1 cellular context compared by ENCODE assay signal in genomic region chr1:93080424-93080823, GRCh38.
A peak's percentile ranks its signal among the peaks of the same experiment; 100 is the strongest.
TF ChIP-seq lines count a peak whose summit lies in the region.

No MANE protein-coding gene starts in this region.

TF ChIP-seq in GM12878, 131 proteins besides CTCF, POLR2A, EP300 and RAD21 (continued from another document and continues in another):
- TF ChIP-seq CHD2 (IDR thresholded peaks at IDR 0.05; ENCODE audit: borderline replicate concordance, low read depth, low read length): no peak
- no peak for TF ChIP-seq IRF5 (IDR thresholded peaks at IDR 0.05; ENCODE audit: borderline replicate concordance)
- TF ChIP-seq TARDBP (IDR thresholded peaks at IDR 0.05; ENCODE audit: borderline replicate concordance): no peak
- no peak for TF ChIP-seq ASH2L (IDR thresholded peaks at IDR 0.05; ENCODE audit: borderline replicate concordance, low read depth)
- TF ChIP-seq ZBTB33 (IDR thresholded peaks at IDR 0.05): no peak
- TF ChIP-seq MEF2B (IDR thresholded peaks at IDR 0.05; ENCODE audit: partially characterized antibody, poor library complexity, severe bottlenecking): peak; percentile 70
- no peak for TF ChIP-seq USF1 (IDR thresholded peaks at IDR 0.05; ENCODE audit: borderline replicate concordance, extremely low read length, insufficient read depth, low read depth, low read length)
- no peak for TF ChIP-seq PML (IDR thresholded peaks at IDR 0.05; ENCODE audit: low read length)
- no peak for TF ChIP-seq MYB (IDR thresholded peaks at IDR 0.05; ENCODE audit: borderline replicate concordance, low read depth, low read length)
- TF ChIP-seq, protein P1, sequence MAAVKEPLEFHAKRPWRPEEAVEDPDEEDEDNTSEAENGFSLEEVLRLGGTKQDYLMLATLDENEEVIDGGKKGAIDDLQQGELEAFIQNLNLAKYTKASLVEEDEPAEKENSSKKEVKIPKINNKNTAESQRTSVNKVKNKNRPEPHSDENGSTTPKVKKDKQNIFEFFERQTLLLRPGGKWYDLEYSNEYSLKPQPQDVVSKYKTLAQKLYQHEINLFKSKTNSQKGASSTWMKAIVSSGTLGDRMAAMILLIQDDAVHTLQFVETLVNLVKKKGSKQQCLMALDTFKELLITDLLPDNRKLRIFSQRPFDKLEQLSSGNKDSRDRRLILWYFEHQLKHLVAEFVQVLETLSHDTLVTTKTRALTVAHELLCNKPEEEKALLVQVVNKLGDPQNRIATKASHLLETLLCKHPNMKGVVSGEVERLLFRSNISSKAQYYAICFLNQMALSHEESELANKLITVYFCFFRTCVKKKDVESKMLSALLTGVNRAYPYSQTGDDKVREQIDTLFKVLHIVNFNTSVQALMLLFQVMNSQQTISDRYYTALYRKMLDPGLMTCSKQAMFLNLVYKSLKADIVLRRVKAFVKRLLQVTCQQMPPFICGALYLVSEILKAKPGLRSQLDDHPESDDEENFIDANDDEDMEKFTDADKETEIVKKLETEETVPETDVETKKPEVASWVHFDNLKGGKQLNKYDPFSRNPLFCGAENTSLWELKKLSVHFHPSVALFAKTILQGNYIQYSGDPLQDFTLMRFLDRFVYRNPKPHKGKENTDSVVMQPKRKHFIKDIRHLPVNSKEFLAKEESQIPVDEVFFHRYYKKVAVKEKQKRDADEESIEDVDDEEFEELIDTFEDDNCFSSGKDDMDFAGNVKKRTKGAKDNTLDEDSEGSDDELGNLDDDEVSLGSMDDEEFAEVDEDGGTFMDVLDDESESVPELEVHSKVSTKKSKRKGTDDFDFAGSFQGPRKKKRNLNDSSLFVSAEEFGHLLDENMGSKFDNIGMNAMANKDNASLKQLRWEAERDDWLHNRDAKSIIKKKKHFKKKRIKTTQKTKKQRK (IDR thresholded peaks at IDR 0.05; ENCODE audit: low read depth, low read length): no peak
- TF ChIP-seq, protein P2, sequence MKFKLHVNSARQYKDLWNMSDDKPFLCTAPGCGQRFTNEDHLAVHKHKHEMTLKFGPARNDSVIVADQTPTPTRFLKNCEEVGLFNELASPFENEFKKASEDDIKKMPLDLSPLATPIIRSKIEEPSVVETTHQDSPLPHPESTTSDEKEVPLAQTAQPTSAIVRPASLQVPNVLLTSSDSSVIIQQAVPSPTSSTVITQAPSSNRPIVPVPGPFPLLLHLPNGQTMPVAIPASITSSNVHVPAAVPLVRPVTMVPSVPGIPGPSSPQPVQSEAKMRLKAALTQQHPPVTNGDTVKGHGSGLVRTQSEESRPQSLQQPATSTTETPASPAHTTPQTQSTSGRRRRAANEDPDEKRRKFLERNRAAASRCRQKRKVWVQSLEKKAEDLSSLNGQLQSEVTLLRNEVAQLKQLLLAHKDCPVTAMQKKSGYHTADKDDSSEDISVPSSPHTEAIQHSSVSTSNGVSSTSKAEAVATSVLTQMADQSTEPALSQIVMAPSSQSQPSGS (IDR thresholded peaks at IDR 0.05; ENCODE audit: low read length): no peak; the same call in 1 of the 2 replicates
- no peak for TF ChIP-seq CREM (IDR thresholded peaks at IDR 0.05; ENCODE audit: low read depth)
- peak; percentile 88 for TF ChIP-seq SMARCA5 (IDR thresholded peaks at IDR 0.05)
- no peak for TF ChIP-seq SIX5 (IDR thresholded peaks at IDR 0.05; ENCODE audit: low read depth, low read length, severe bottlenecking)
- TF ChIP-seq LARP7 (IDR thresholded peaks at IDR 0.05): no peak
- TF ChIP-seq SMAD1 (IDR thresholded peaks at IDR 0.05; ENCODE audit: low read depth, partially characterized antibody): peak; percentile 22
- no peak for TF ChIP-seq ATF7 (IDR thresholded peaks at IDR 0.05; ENCODE audit: low read depth)
- TF ChIP-seq EZH2 (IDR thresholded peaks at IDR 0.05; ENCODE audit: borderline replicate concordance, control insufficient read depth, low read depth, low read length): no peak
- 0 out of 2 replicates have a peak, but pooled peaks have one; percentile 1 for TF ChIP-seq NBN (IDR thresholded peaks at IDR 0.05)
- TF ChIP-seq ZNF217 (IDR thresholded peaks at IDR 0.05): no peak
- TF ChIP-seq SUZ12 (IDR thresholded peaks at IDR 0.05; ENCODE audit: unreplicated experiment): no peak
- TF ChIP-seq YY1 (IDR thresholded peaks at IDR 0.05; ENCODE audit: low read depth, low read length): no peak
- TF ChIP-seq JUNB (IDR thresholded peaks at IDR 0.05): no peak
- TF ChIP-seq KLF5 (IDR thresholded peaks at IDR 0.05; ENCODE audit: partially characterized antibody): no peak
- TF ChIP-seq, protein P3, sequence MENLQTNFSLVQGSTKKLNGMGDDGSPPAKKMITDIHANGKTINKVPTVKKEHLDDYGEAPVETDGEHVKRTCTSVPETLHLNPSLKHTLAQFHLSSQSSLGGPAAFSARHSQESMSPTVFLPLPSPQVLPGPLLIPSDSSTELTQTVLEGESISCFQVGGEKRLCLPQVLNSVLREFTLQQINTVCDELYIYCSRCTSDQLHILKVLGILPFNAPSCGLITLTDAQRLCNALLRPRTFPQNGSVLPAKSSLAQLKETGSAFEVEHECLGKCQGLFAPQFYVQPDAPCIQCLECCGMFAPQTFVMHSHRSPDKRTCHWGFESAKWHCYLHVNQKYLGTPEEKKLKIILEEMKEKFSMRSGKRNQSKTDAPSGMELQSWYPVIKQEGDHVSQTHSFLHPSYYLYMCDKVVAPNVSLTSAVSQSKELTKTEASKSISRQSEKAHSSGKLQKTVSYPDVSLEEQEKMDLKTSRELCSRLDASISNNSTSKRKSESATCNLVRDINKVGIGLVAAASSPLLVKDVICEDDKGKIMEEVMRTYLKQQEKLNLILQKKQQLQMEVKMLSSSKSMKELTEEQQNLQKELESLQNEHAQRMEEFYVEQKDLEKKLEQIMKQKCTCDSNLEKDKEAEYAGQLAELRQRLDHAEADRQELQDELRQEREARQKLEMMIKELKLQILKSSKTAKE (IDR thresholded peaks at IDR 0.05; ENCODE audit: low read depth, poor library complexity, severe bottlenecking): peak; percentile 28
- TF ChIP-seq EED (IDR thresholded peaks at IDR 0.05; ENCODE audit: low read depth): no peak
- TF ChIP-seq POU2F2 (IDR thresholded peaks at IDR 0.05; ENCODE audit: borderline replicate concordance, low read depth, low read length): peak; percentile 50; the same call in 1 of the 3 replicates
- no peak for TF ChIP-seq PBX3 (IDR thresholded peaks at IDR 0.05; ENCODE audit: insufficient replicate concordance, low read depth, low read length)
- TF ChIP-seq IKZF2 (IDR thresholded peaks at IDR 0.05): no peak
- no peak for TF ChIP-seq ZSCAN29 (IDR thresholded peaks at IDR 0.05)
- TF ChIP-seq RB1 (IDR thresholded peaks at IDR 0.05; ENCODE audit: borderline replicate concordance): no peak
- TF ChIP-seq, protein P4, sequence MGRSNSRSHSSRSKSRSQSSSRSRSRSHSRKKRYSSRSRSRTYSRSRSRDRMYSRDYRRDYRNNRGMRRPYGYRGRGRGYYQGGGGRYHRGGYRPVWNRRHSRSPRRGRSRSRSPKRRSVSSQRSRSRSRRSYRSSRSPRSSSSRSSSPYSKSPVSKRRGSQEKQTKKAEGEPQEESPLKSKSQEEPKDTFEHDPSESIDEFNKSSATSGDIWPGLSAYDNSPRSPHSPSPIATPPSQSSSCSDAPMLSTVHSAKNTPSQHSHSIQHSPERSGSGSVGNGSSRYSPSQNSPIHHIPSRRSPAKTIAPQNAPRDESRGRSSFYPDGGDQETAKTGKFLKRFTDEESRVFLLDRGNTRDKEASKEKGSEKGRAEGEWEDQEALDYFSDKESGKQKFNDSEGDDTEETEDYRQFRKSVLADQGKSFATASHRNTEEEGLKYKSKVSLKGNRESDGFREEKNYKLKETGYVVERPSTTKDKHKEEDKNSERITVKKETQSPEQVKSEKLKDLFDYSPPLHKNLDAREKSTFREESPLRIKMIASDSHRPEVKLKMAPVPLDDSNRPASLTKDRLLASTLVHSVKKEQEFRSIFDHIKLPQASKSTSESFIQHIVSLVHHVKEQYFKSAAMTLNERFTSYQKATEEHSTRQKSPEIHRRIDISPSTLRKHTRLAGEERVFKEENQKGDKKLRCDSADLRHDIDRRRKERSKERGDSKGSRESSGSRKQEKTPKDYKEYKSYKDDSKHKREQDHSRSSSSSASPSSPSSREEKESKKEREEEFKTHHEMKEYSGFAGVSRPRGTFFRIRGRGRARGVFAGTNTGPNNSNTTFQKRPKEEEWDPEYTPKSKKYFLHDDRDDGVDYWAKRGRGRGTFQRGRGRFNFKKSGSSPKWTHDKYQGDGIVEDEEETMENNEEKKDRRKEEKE (IDR thresholded peaks at IDR 0.05): no peak
- no peak for TF ChIP-seq SUPT20H (IDR thresholded peaks at IDR 0.05; ENCODE audit: borderline replicate concordance, control insufficient read depth, low read depth, low read length)
- TF ChIP-seq SMC3 (IDR thresholded peaks at IDR 0.05; ENCODE audit: borderline replicate concordance, low read length): peak; percentile 43; the same call in 1 of the 2 replicates
- no peak for TF ChIP-seq E2F4 (IDR thresholded peaks at IDR 0.05; ENCODE audit: low read depth, low read length)
- no peak for TF ChIP-seq TAF1 (IDR thresholded peaks at IDR 0.05; ENCODE audit: borderline replicate concordance, low read depth, low read length)
- TF ChIP-seq, protein P5, sequence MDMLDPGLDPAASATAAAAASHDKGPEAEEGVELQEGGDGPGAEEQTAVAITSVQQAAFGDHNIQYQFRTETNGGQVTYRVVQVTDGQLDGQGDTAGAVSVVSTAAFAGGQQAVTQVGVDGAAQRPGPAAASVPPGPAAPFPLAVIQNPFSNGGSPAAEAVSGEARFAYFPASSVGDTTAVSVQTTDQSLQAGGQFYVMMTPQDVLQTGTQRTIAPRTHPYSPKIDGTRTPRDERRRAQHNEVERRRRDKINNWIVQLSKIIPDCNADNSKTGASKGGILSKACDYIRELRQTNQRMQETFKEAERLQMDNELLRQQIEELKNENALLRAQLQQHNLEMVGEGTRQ (IDR thresholded peaks at IDR 0.05; ENCODE audit: borderline replicate concordance, low read depth, low read length): no peak
- TF ChIP-seq MTA3 (IDR thresholded peaks at IDR 0.05; ENCODE audit: borderline replicate concordance, low read length): no peak
- TF ChIP-seq MXI1 (IDR thresholded peaks at IDR 0.05; ENCODE audit: low read depth, low read length): peak; percentile 34; the same call in 1 of the 2 replicates
- no peak for TF ChIP-seq RBBP5 (conservative IDR thresholded peaks at IDR 0.05)
